Comparison of ENCODE assay signal across 2 cellular contexts in the genomic region with DNA sequence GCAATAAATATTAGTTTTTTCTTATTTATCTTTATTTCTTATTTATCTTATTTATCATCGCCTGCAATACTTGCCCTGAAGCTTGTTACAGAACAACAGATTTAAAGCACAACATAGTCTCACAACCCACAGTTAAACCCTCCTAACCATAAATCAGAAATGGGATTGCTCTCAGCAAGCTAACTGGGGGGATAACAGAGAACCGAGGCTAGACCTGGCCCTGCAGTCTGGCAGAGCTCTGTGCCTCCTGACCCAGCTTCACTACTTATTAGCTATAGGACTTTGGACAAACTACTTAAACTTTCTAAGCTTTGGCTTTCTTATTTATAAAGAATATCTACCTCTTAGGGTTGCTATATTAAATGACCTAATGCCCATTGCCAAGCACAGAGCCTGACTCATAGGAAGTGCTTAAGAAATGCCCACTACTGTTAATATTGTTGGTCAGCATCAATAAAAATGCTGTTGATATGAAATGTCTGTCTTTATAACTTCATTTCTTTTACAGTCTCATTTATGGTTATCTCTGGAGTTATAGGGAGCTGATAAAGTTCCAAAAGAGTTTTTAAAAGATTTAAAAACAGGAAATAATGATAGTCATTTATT.
A peak's percentile ranks its signal among the peaks of the same experiment; 100 is the strongest.
TF ChIP-seq lines count a peak whose summit lies in the region.

No MANE protein-coding gene starts in this region.

TF ChIP-seq in A549, 52 proteins besides CTCF, POLR2A, EP300 and RAD21 (continued from another document):
- no peak for TF ChIP-seq HOXB13 (CRISPR knock-in tag; IDR thresholded peaks at IDR 0.05; ENCODE audit: low read depth)
- TF ChIP-seq JUNB (IDR thresholded peaks at IDR 0.05), result 0 out of 2 replicates have a peak, but pooled peaks have one; percentile 29
- no peak for TF ChIP-seq EHF (CRISPR knock-in tag; IDR thresholded peaks at IDR 0.05)
- TF ChIP-seq MAX (IDR thresholded peaks at IDR 0.05), result no peak
- no peak for TF ChIP-seq FOSB (CRISPR knock-in tag; IDR thresholded peaks at IDR 0.05)
- no peak for TF ChIP-seq HDAC2 (IDR thresholded peaks at IDR 0.05)
- 0 out of 4 replicates have a peak, but pooled peaks of 1 of the 2 experiments have one; percentile 3 for TF ChIP-seq CEBPB (IDR thresholded peaks at IDR 0.05)
- no peak for TF ChIP-seq HEYL (CRISPR knock-in tag; IDR thresholded peaks at IDR 0.05)
- TF ChIP-seq CHD2 (IDR thresholded peaks at IDR 0.05; ENCODE audit: low read length, partially characterized antibody), result no peak

TF ChIP-seq in IMR-90, 13 proteins besides CTCF, POLR2A, EP300 and RAD21 (continued from another document):
- TF ChIP-seq ELK1 (IDR thresholded peaks at IDR 0.05; ENCODE audit: borderline replicate concordance, low read depth, low read length), result no peak
- TF ChIP-seq CHD1 (IDR thresholded peaks at IDR 0.05; ENCODE audit: low read depth, low read length), result no peak
- no peak for TF ChIP-seq FOS (IDR thresholded peaks at IDR 0.05; ENCODE audit: low read depth, low read length)
- TF ChIP-seq CEBPB (IDR thresholded peaks at IDR 0.05; ENCODE audit: low read depth, low read length), result no peak; the same call in 1 of the 2 replicates
- TF ChIP-seq RFX5 (IDR thresholded peaks at IDR 0.05; ENCODE audit: low read depth, low read length), result no peak
- TF ChIP-seq BHLHE40 (IDR thresholded peaks at IDR 0.05; ENCODE audit: low read depth, low read length), result no peak
- no peak for TF ChIP-seq RCOR1 (IDR thresholded peaks at IDR 0.05; ENCODE audit: insufficient replicate concordance, low read length)
- TF ChIP-seq, protein P1, sequence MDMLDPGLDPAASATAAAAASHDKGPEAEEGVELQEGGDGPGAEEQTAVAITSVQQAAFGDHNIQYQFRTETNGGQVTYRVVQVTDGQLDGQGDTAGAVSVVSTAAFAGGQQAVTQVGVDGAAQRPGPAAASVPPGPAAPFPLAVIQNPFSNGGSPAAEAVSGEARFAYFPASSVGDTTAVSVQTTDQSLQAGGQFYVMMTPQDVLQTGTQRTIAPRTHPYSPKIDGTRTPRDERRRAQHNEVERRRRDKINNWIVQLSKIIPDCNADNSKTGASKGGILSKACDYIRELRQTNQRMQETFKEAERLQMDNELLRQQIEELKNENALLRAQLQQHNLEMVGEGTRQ (IDR thresholded peaks at IDR 0.05; ENCODE audit: low read depth, low read length), result no peak
- TF ChIP-seq NFE2L2 (IDR thresholded peaks at IDR 0.05; ENCODE audit: low read depth, low read length), result no peak
- no peak for TF ChIP-seq MAZ (IDR thresholded peaks at IDR 0.05; ENCODE audit: borderline replicate concordance, low read depth, low read length)
- no peak for TF ChIP-seq MAFK (IDR thresholded peaks at IDR 0.05; ENCODE audit: low read depth, low read length)
